Comparison of ENCODE assay signal across 23 cellular contexts in genomic region chr14:31371651-31372050, GRCh38. TPM values are rescaled to one million over a fixed set of nuclear protein-coding genes. Genes with fewer than 3 reads are reported as not detected.
DNase-seq lines count a peak whose midpoint lies in the region; ATAC-seq and TF ChIP-seq lines count a peak whose summit lies in the region.
"Had no signal": no experiment of that assay in that cellular context is flagged by ENCODE, and none has a peak within 500 bp of the region (broad histone marks: within the 10 kb centered on the region; RNA-seq: fewer than 3 reads in every experiment).

No MANE protein-coding gene starts in this region.

- peak overlapping the region; percentile 38 for H3K27ac Mint-ChIP-seq in activated CD8-positive, alpha-beta memory T cell treated with anti-CD3 and anti-CD28 coated beads, Interleukin-2, amount 10 ng/mL, durations not matched to agents 7 days and 5 days
- H3K27ac Mint-ChIP-seq in activated CD8-positive, alpha-beta T cell treated with anti-CD3 and anti-CD28 coated beads for 36 hours, result peak overlapping the region; percentile 34
- H3K27ac Mint-ChIP-seq: stimulated activated naive CD8-positive, alpha-beta T cell treated with anti-CD3 and anti-CD28 coated beads, Interleukin-15, Interleukin-2, amounts not matched to agents 100 ng/mL and 50 ng/mL, for 24 hours; WTC11 had no signal

- ATAC-seq in activated CD8-positive, alpha-beta memory T cell treated with anti-CD3 and anti-CD28 coated beads, Interleukin-2, amount 10 ng/mL, durations not matched to agents 7 days and 5 days, result no peak
- ATAC-seq in activated CD8-positive, alpha-beta T cell treated with anti-CD3 and anti-CD28 coated beads for 36 hours, result no peak
- ATAC-seq in GM18858 (IDR thresholded peaks at IDR 0.05; ENCODE audit: unreplicated experiment) (no peak), HG03342 (IDR thresholded peaks at IDR 0.05; ENCODE audit: unreplicated experiment) (no peak)
- ATAC-seq: A549, left ventricle myocardium superior, WTC11 had no signal

- intact Hi-C loops in activated CD8-positive, alpha-beta T cell treated with anti-CD3 and anti-CD28 coated beads for 36 hours (cut with micrococcal nuclease), result no loop called here

- POLR2A ChIA-PET in activated CD8-positive, alpha-beta T cell treated with anti-CD3 and anti-CD28 coated beads for 36 hours (lab: Charles Lee), result no interaction called here

- H3K27me3 Mint-ChIP-seq in activated CD8-positive, alpha-beta memory T cell treated with anti-CD3 and anti-CD28 coated beads, Interleukin-2, amount 10 ng/mL, durations not matched to agents 7 days and 5 days, result no peaks in the 10 kb centered on the region
- no peaks in the 10 kb centered on the region for H3K27me3 Mint-ChIP-seq in activated CD8-positive, alpha-beta T cell treated with anti-CD3 and anti-CD28 coated beads for 36 hours
- H3K27me3 Mint-ChIP-seq: IgD-negative memory B cell; stimulated activated naive CD8-positive, alpha-beta T cell treated with anti-CD3 and anti-CD28 coated beads, Interleukin-15, Interleukin-2, amounts not matched to agents 100 ng/mL and 50 ng/mL, for 24 hours had no signal

- no peaks in the 10 kb centered on the region for H3K27me3 ChIP-seq in neutrophil
- H3K27me3 ChIP-seq: ascending aorta had no signal

- CTCF ChIA-PET in activated CD8-positive, alpha-beta memory T cell treated with anti-CD3 and anti-CD28 coated beads, Interleukin-2, amount 10 ng/mL, durations not matched to agents 7 days and 5 days (lab: Charles Lee), result interaction anchor here (0.6 to 1.0 kb wide), 4 partner anchors 37 to 223 kb away, joined by 3 read pairs; partner anchors contain the start of gene HEATR5A
- CTCF ChIA-PET in activated CD8-positive, alpha-beta T cell treated with anti-CD3 and anti-CD28 coated beads for 36 hours (lab: Charles Lee), result no interaction called here

- DNase-seq in activated CD8-positive, alpha-beta memory T cell treated with anti-CD3 and anti-CD28 coated beads, Interleukin-2, amount 10 ng/mL, durations not matched to agents 7 days and 5 days, result no peak
- DNase-seq in activated CD8-positive, alpha-beta memory T cell treated with anti-CD3 and anti-CD28 coated beads for 24 hours, result no peak
- DNase-seq in NOMO-1 (lab: John Stamatoyannopoulos, UW; ENCODE audit: unreplicated experiment in 2 of 2), result peak; percentile 39 to 74
- no peak for DNase-seq in activated CD8-positive, alpha-beta T cell treated with anti-CD3 and anti-CD28 coated beads for 36 hours
- DNase-seq in NCI-H524 treated with DMSO at 0.1 percent for 48 hours (lab: John Stamatoyannopoulos, UW), result no peak
- DNase-seq: activated gamma-delta T cell treated with Interleukin-2 at 50 U/mL for 16 hours, cerebellar nuclear complex, DMS79 treated with DMSO at 0.1 percent for 48 hours, left ventricle myocardium superior, NCI-H1092 treated with DMSO at 0.1 percent for 48 hours, NCI-H748 treated with DMSO at 0.1 percent for 48 hours, nucleus accumbens, trophoblast cell had no signal

- peaks cover 6 to 19% of the 10 kb centered on the region in 2 experiments for H3K4me1 ChIP-seq in neutrophil (ENCODE audit: control insufficient read depth in 1 of 2, insufficient read depth in 1 of 2, low read depth in 1 of 2, low read length in 1 of 2)
- H3K4me1 ChIP-seq: A549, ascending aorta, HAP-1 had no signal

- no peak overlapping the region for H3K4me3 ChIP-seq in neutrophil (ENCODE audit: low read depth in 1 of 2, low read length in 1 of 2)
- H3K4me3 ChIP-seq: A549, ascending aorta, HAP-1 had no signal

- H3K4me3 Mint-ChIP-seq in activated CD8-positive, alpha-beta memory T cell treated with anti-CD3 and anti-CD28 coated beads, Interleukin-2, amount 10 ng/mL, durations not matched to agents 7 days and 5 days, result no peak overlapping the region
- H3K4me3 Mint-ChIP-seq in activated CD8-positive, alpha-beta T cell treated with anti-CD3 and anti-CD28 coated beads for 36 hours, result no peak overlapping the region
- H3K4me3 Mint-ChIP-seq: CD14-positive monocyte; IgD-negative memory B cell; stimulated activated naive CD8-positive, alpha-beta T cell treated with anti-CD3 and anti-CD28 coated beads, Interleukin-15, Interleukin-2, amounts not matched to agents 100 ng/mL and 50 ng/mL, for 24 hours; WTC11 had no signal

- peaks cover 80% of the 10 kb centered on the region for H3K36me3 ChIP-seq in neutrophil

- peaks cover 10% of the 10 kb centered on the region for H3K4me1 Mint-ChIP-seq in activated CD8-positive, alpha-beta memory T cell treated with anti-CD3 and anti-CD28 coated beads, Interleukin-2, amount 10 ng/mL, durations not matched to agents 7 days and 5 days
- peaks cover 4% of the 10 kb centered on the region for H3K4me1 Mint-ChIP-seq in activated CD8-positive, alpha-beta T cell treated with anti-CD3 and anti-CD28 coated beads for 36 hours (ENCODE audit: low read depth)
- H3K4me1 Mint-ChIP-seq: WTC11 had no signal

- no peak for TF ChIP-seq CTCF in activated CD8-positive, alpha-beta T cell treated with anti-CD3 and anti-CD28 coated beads for 36 hours (IDR thresholded peaks at IDR 0.05)
- no peak for TF ChIP-seq CTCF in neutrophil (IDR thresholded peaks at IDR 0.05)

- H3K36me3 Mint-ChIP-seq in activated CD8-positive, alpha-beta memory T cell treated with anti-CD3 and anti-CD28 coated beads, Interleukin-2, amount 10 ng/mL, durations not matched to agents 7 days and 5 days, result peaks cover 4% of the 10 kb centered on the region
- peaks cover 5% of the 10 kb centered on the region for H3K36me3 Mint-ChIP-seq in activated CD8-positive, alpha-beta T cell treated with anti-CD3 and anti-CD28 coated beads for 36 hours (ENCODE audit: low read depth)

- no peaks in the 10 kb centered on the region for H3K9me3 ChIP-seq in neutrophil
- H3K9me3 ChIP-seq: A549, ascending aorta, HAP-1 had no signal

- H3K9me3 Mint-ChIP-seq in activated CD8-positive, alpha-beta memory T cell treated with anti-CD3 and anti-CD28 coated beads, Interleukin-2, amount 10 ng/mL, durations not matched to agents 7 days and 5 days (ENCODE audit: low read depth), result no peaks in the 10 kb centered on the region
- no peaks in the 10 kb centered on the region for H3K9me3 Mint-ChIP-seq in activated CD8-positive, alpha-beta T cell treated with anti-CD3 and anti-CD28 coated beads for 36 hours
- H3K9me3 Mint-ChIP-seq: CD14-positive monocyte; IgD-negative memory B cell; stimulated activated naive CD8-positive, alpha-beta T cell treated with anti-CD3 and anti-CD28 coated beads, Interleukin-15, Interleukin-2, amounts not matched to agents 100 ng/mL and 50 ng/mL, for 24 hours; WTC11 had no signal

- peak overlapping the region; percentile 65 for H3K27ac ChIP-seq in neutrophil
- H3K27ac ChIP-seq: A549, ascending aorta had no signal

RNA-seq across cellular contexts. Expression of gene HEATR5A, which starts 48.7 kb away (rescaled TPM):
- 10 to 100 TPM in 1 of 2 experiments, 1 to 10 TPM in 1; 8.4 to 18.7 TPM for total RNA-seq in activated CD8-positive, alpha-beta memory T cell treated with anti-CD3 and anti-CD28 coated beads, Interleukin-2, amount 10 ng/mL, durations not matched to agents 7 days and 5 days
- 10 to 100 TPM; 12.7 to 15.7 TPM for total RNA-seq in activated CD8-positive, alpha-beta T cell treated with anti-CD3 and anti-CD28 coated beads for 36 hours

Comparison
In these comparisons a context has a peak if more than half of its experiments do, and no peak if none do; other contexts are left out.
1. DNase-seq: peak in NOMO-1 (2 of 2); none in activated CD8-positive, alpha-beta memory T cell treated with anti-CD3 and anti-CD28 coated beads, Interleukin-2, amount 10 ng/mL, durations not matched to agents 7 days and 5 days (single experiment), activated CD8-positive, alpha-beta memory T cell treated with anti-CD3 and anti-CD28 coated beads for 24 hours (single experiment), activated CD8-positive, alpha-beta T cell treated with anti-CD3 and anti-CD28 coated beads for 36 hours (single experiment) and NCI-H524 treated with DMSO at 0.1 percent for 48 hours (single experiment).